In genomic region chr7:29408841-29409243, GRCh38 we compare ENCODE assay signal across 9 cellular contexts.
A peak's percentile ranks its signal among the peaks of the same experiment; 100 is the strongest.
DNase-seq lines count a peak whose midpoint lies in the region; FAIRE-seq and TF ChIP-seq lines count a peak whose summit lies in the region.
"Had no signal": no experiment of that assay in that cellular context is flagged by ENCODE, and none has a peak within 500 bp of the region (broad histone marks: within the 10 kb centered on the region; RNA-seq: fewer than 3 reads in every experiment).

No MANE protein-coding gene starts in this region.

- H4K20me1 ChIP-seq in H9 (ENCODE audit: control insufficient read depth, insufficient read depth, insufficient read length), result no peaks in the 10 kb centered on the region

- FAIRE-seq in TTC549 (lab: Jason Lieb, UNC), result peak; percentile 84

- TF ChIP-seq CTCF in H9 (conservative IDR thresholded peaks at IDR 0.05), result peak; percentile 89

- no peak overlapping the region for H4K91ac ChIP-seq in H9 (ENCODE audit: insufficient read length, low read depth, low read length)

- H3K9me3 ChIP-seq in H9 (ENCODE audit: control insufficient read depth, low read depth, low read length), result no peaks in the 10 kb centered on the region

- no peak overlapping the region for H4K8ac ChIP-seq in H9 (replicated peaks; ENCODE audit: insufficient read length, low read depth, low read length)

- H2BK12ac ChIP-seq in H9 (ENCODE audit: insufficient read length, low read depth, low read length), result no peak overlapping the region

- peaks cover 22 to 28% of the 10 kb centered on the region in 2 experiments for H3K4me1 Mint-ChIP-seq in H9

- H3K79me1 ChIP-seq in H9 (ENCODE audit: insufficient read depth, low read depth, low read length, poor library complexity, severe bottlenecking), result no peaks in the 10 kb centered on the region

- H2BK15ac ChIP-seq in H9 (ENCODE audit: low read depth, low read length), result no peak overlapping the region

- H3K36me3 Mint-ChIP-seq in H9 (ENCODE audit: insufficient read depth in 1 of 3, low read depth in 3 of 3), result no peaks in the 10 kb centered on the region
- H3K36me3 Mint-ChIP-seq: activated naive CD8-positive, alpha-beta T cell had no signal

- H3K4me2 ChIP-seq in H9 (ENCODE audit: insufficient read depth, insufficient read length, low read length), result no peak overlapping the region

- H3K56ac ChIP-seq in H9 (ENCODE audit: insufficient read length, low read depth, low read length), result no peak overlapping the region

- H3K79me2 ChIP-seq in H9 (ENCODE audit: insufficient read depth, low read length), result no peaks in the 10 kb centered on the region

- no peak overlapping the region for H2BK5ac ChIP-seq in H9 (ENCODE audit: insufficient read length, low read length)

- peaks cover 4% of the 10 kb centered on the region; the same call in 1 of the 2 replicates for H3K4me1 ChIP-seq in H9 (ENCODE audit: insufficient read depth, low read length)

- no peak overlapping the region for H2AFZ ChIP-seq in H9 (ENCODE audit: low read length)

- no peak overlapping the region for H3K23ac ChIP-seq in H9 (ENCODE audit: insufficient read length, low read depth, low read length)

- DNase-seq in DMS 273 (lab: John Stamatoyannopoulos, UW; ENCODE audit: unreplicated experiment), result peak; percentile 98
- peak; percentile 51 for DNase-seq in H9
- peak; percentile 66 for DNase-seq in NCI-H2029 treated with DMSO at 0.1 percent for 48 hours (lab: John Stamatoyannopoulos, UW)
- DNase-seq in cerebellar cortex (ENCODE audit: low spot score), result peak; percentile 94
- DNase-seq in kidney tubule cell (ENCODE audit: low spot score), result peak; percentile 77
- peak; percentile 18 to 22 for DNase-seq in stimulated activated CD4-positive, alpha-beta T cell treated with anti-CD3 and anti-CD28 coated beads, Interleukin-4, amount 100 ng/mL, for 48 hours (ENCODE audit: low read depth in 2 of 2)
- DNase-seq in NK-92 (lab: John Stamatoyannopoulos, UW; ENCODE audit: unreplicated experiment), result no peak

- H3K27me3 Mint-ChIP-seq in H9 (ENCODE audit: low read depth), result peaks cover 1% of the 10 kb centered on the region; the same call in 1 of the 2 replicates

- H2BK20ac ChIP-seq in H9 (ENCODE audit: low read depth, low read length, poor library complexity, severe bottlenecking), result no peak overlapping the region

- no peaks in the 10 kb centered on the region for H3K27me3 ChIP-seq in H9 (ENCODE audit: insufficient read depth, low read length)

- H3K27ac Mint-ChIP-seq in H9, result no peak overlapping the region
- H3K27ac Mint-ChIP-seq: activated naive CD8-positive, alpha-beta T cell had no signal

- no peak overlapping the region for H3K18ac ChIP-seq in H9 (ENCODE audit: insufficient read length, low read depth, low read length)

- no peak overlapping the region for H3K27ac ChIP-seq in H9 (ENCODE audit: insufficient read length, low read depth, low read length)

- WGBS in H9 (ENCODE audit: extremely low coverage, insufficient read length, low lambda C conversion rate), result no CpG with 5 or more reads among the region's 7 CpGs

- H3K9ac ChIP-seq in H9 (ENCODE audit: extremely low read depth, insufficient read length, low read length), result no peak overlapping the region

- no peak overlapping the region for H3K14ac ChIP-seq in H9 (ENCODE audit: insufficient read depth, low read length)

- H2AK5ac ChIP-seq in H9 (ENCODE audit: insufficient read length, low read length), result no peak overlapping the region

- no peaks in the 10 kb centered on the region for H3K23me2 ChIP-seq in H9 (ENCODE audit: insufficient read length, low read depth, low read length, poor library complexity, severe bottlenecking)

- no peak overlapping the region for H4K5ac ChIP-seq in H9 (ENCODE audit: insufficient read length, low read depth, low read length)

- no peak overlapping the region for H3T11ph ChIP-seq in H9 (ENCODE audit: low read length)

- no peak overlapping the region for H3K4ac ChIP-seq in H9 (ENCODE audit: low read depth, low read length)

- no peak overlapping the region; a peak in 1 of 5 replicates for H3K4me3 Mint-ChIP-seq in H9
- H3K4me3 Mint-ChIP-seq: activated naive CD8-positive, alpha-beta T cell had no signal

- no peak overlapping the region for H2BK120ac ChIP-seq in H9 (ENCODE audit: low read depth, low read length, poor library complexity, severe bottlenecking)

- no peaks in the 10 kb centered on the region for H3K9me3 Mint-ChIP-seq in H9
